ENCODE assay signal across 9 cellular contexts in genomic region chr20:2756056-2756611, GRCh38. TPM values are rescaled to one million over a fixed set of nuclear protein-coding genes. Genes with fewer than 3 reads are reported as not detected.
DNase-seq lines count a peak whose midpoint lies in the region; ATAC-seq, FAIRE-seq and TF ChIP-seq lines count a peak whose summit lies in the region.
"Had no signal": no experiment of that assay in that cellular context is flagged by ENCODE, and none has a peak within 500 bp of the region (broad histone marks: within the 10 kb centered on the region; RNA-seq: fewer than 3 reads in every experiment).

No MANE protein-coding gene starts in this region.

- peaks cover 8% of the 10 kb centered on the region for H3K4me1 Mint-ChIP-seq in Caco-2 (ENCODE audit: low read depth, unreplicated experiment)
- H3K4me1 Mint-ChIP-seq in nephron = peaks cover 26% of the 10 kb centered on the region

- H3K36me3 Mint-ChIP-seq in Caco-2 (ENCODE audit: insufficient read depth, unreplicated experiment) (no peaks in the 10 kb centered on the region), nephron (ENCODE audit: low read depth) (no peaks in the 10 kb centered on the region)
- H3K36me3 Mint-ChIP-seq: activated naive CD8-positive, alpha-beta T cell had no signal

- CTCF ChIA-PET in Caco-2 (lab: Charles Lee) = interaction anchor here (0.6 to 1.3 kb wide), 8 partner anchors 11 to 289 kb away, joined by 3 to 9 read pairs (median 4); no protein-coding TSS in a partner anchor
- CTCF ChIA-PET in mammary epithelial cell (lab: Charles Lee; ENCODE audit: low non-redundant PET) = interaction anchor here (0.6 kb wide), 1 partner anchor 96 kb away, joined by 5 read pairs; no protein-coding TSS in a partner anchor

- H3K79me2 ChIP-seq in mammary epithelial cell (ENCODE audit: insufficient read depth, low read length) = no peaks in the 10 kb centered on the region

- WGBS in mammary epithelial cell (ENCODE audit: low coverage, missing lambda C conversion rate) = 41% methylated on average over 5 of the region's 5 CpGs

- peaks cover 7% of the 10 kb centered on the region for H3K27me3 Mint-ChIP-seq in Caco-2 (ENCODE audit: insufficient read depth, unreplicated experiment)
- H3K27me3 Mint-ChIP-seq in nephron (ENCODE audit: low read depth) = peaks cover 42% of the 10 kb centered on the region

- H3K4me1 ChIP-seq in Caco-2 = peaks cover 13% of the 10 kb centered on the region
- H3K4me1 ChIP-seq in mammary epithelial cell (ENCODE audit: insufficient read depth, low read length) = peaks cover 10% of the 10 kb centered on the region

- H3K4me3 Mint-ChIP-seq in Caco-2 (ENCODE audit: unreplicated experiment) = no peak overlapping the region
- peak overlapping the region in 1 of 3 experiments; percentile 38 for H3K4me3 Mint-ChIP-seq in nephron
- H3K4me3 Mint-ChIP-seq: activated naive CD8-positive, alpha-beta T cell had no signal

- H3K9me3 Mint-ChIP-seq in Caco-2 (ENCODE audit: unreplicated experiment) = no peaks in the 10 kb centered on the region
- H3K9me3 Mint-ChIP-seq in nephron = no peaks in the 10 kb centered on the region

- no peak for ATAC-seq in GM18502 (IDR thresholded peaks at IDR 0.05; ENCODE audit: poor library complexity, unreplicated experiment)

- TF ChIP-seq CTCF in Caco-2 (IDR thresholded peaks at IDR 0.05; ENCODE audit: insufficient read depth in 1 of 2, low read depth in 1 of 2, low read length in 1 of 2, severe bottlenecking in 1 of 2, unreplicated experiment in 1 of 2) (peak; percentile 70 to 79), mammary epithelial cell (conservative IDR thresholded peaks at IDR 0.05 in 1 of 2, IDR thresholded peaks at IDR 0.05 in 1 of 2; ENCODE audit: extremely low read depth in 1 of 2, insufficient read depth in 1 of 2, low read depth in 1 of 2, low read length in 2 of 2) (peak; percentile 42 to 64), nephron (IDR thresholded peaks at IDR 0.05; ENCODE audit: unreplicated experiment in 3 of 3) (peak; percentile 74 to 84 (median 78))

- POLR2A ChIA-PET in Caco-2 (lab: Charles Lee) = interaction anchor here (0.7 kb wide), 1 partner anchor 110 kb away, joined by 5 read pairs; no protein-coding TSS in a partner anchor

- H3K4me2 ChIP-seq in mammary epithelial cell (ENCODE audit: insufficient read depth, low read depth, low read length) = no peak overlapping the region

- peak; percentile 48 to 61 for DNase-seq in Caco-2
- DNase-seq in HTR-8/SVneo (ENCODE audit: insufficient read length, low spot score) = peak; percentile 72
- DNase-seq in mammary epithelial cell = no peak
- no peak for DNase-seq in NCI-H1436 treated with DMSO at 0.1 percent for 48 hours (lab: John Stamatoyannopoulos, UW)
- DNase-seq in superior temporal gyrus (ENCODE audit: extremely low spot score) = no peak
- no peak for DNase-seq in DMS79 treated with DMSO at 0.1 percent for 48 hours (lab: John Stamatoyannopoulos, UW)

- BruUV-seq in Caco-2 (replicated peaks; lab: Mats Ljungman, UMichigan) (no TSS peak), mammary epithelial cell (replicated peaks; lab: Mats Ljungman, UMichigan) (no TSS peak)

- dilution Hi-C loops in mammary epithelial cell (cut with HindIII; ENCODE audit: low sequenced_read_pairs) = no loop called here

- H3K9me3 ChIP-seq in Caco-2 = no peaks in the 10 kb centered on the region
- no peaks in the 10 kb centered on the region for H3K9me3 ChIP-seq in mammary epithelial cell (replicated peaks; ENCODE audit: insufficient read depth, low read length)

- H3K27me3 ChIP-seq in Caco-2 (replicated peaks; ENCODE audit: control insufficient read depth, insufficient read depth, low read length) = no peaks in the 10 kb centered on the region; the same call in 1 of the 2 replicates
- H3K27me3 ChIP-seq in mammary epithelial cell (ENCODE audit: insufficient read depth, low read length) = peaks cover 20% of the 10 kb centered on the region

- no peak overlapping the region for H3K27ac ChIP-seq in mammary epithelial cell (ENCODE audit: insufficient read depth, low read depth, low read length)

- in situ Hi-C loops in mammary epithelial cell (cut with MboI; ENCODE audit: low sequenced_read_pairs in 2 of 2) = no loop called here

- no peak overlapping the region for H3K9ac ChIP-seq in mammary epithelial cell (ENCODE audit: insufficient read depth, low read length)

- peak; percentile 83 for FAIRE-seq in HTR-8/SVneo (lab: Jason Lieb, UNC)

- no peaks in the 10 kb centered on the region for H3K36me3 ChIP-seq in Caco-2 (ENCODE audit: control insufficient read depth, insufficient read depth, low read length)
- no peaks in the 10 kb centered on the region for H3K36me3 ChIP-seq in mammary epithelial cell (ENCODE audit: insufficient read depth, low read length)

- H3K4me3 ChIP-seq in Caco-2 (ENCODE audit: low read depth, low read length) = no peak overlapping the region
- H3K4me3 ChIP-seq in mammary epithelial cell (replicated peaks in 1 of 3; ENCODE audit: insufficient read depth in 1 of 3, low read depth in 2 of 3, low read length in 3 of 3) = no peak overlapping the region

- intact Hi-C loops in Caco-2 (cut with micrococcal nuclease; ENCODE audit: unreplicated experiment) = loop anchor here (1.0 kb wide), 2 partner anchors 96 to 245 kb away; no protein-coding TSS in a partner anchor
- intact Hi-C loops in mammary epithelial cell (cut with micrococcal nuclease) = loop anchor here (1.0 kb wide), 2 partner anchors 96 to 245 kb away; no protein-coding TSS in a partner anchor

- no peak overlapping the region for H3K27ac Mint-ChIP-seq in Caco-2 (ENCODE audit: unreplicated experiment)
- H3K27ac Mint-ChIP-seq in nephron = no peak overlapping the region
- H3K27ac Mint-ChIP-seq: activated naive CD8-positive, alpha-beta T cell had no signal

- H4K20me1 ChIP-seq in mammary epithelial cell (ENCODE audit: insufficient read depth, low read length) = no peaks in the 10 kb centered on the region

- H2AFZ ChIP-seq in mammary epithelial cell (ENCODE audit: low read depth, low read length) = no peak overlapping the region

RNA-seq across cellular contexts. Expression of gene CPXM1, which starts 44.3 kb away (rescaled TPM):
- total RNA-seq in Caco-2 (2022) = not detected in 2 replicates
- total RNA-seq in mammary epithelial cell = under 1 TPM in 1 of 2 donors, not detected in 1; under 0.01 TPM
- polyA plus RNA-seq in mammary epithelial cell = not detected
- not detected for polyA minus RNA-seq in mammary epithelial cell

RNA-seq across cellular contexts. Expression of gene C20orf141, which starts 58.7 kb away (rescaled TPM):
- total RNA-seq in Caco-2 (2022) (not detected in 2 replicates), mammary epithelial cell (not detected)
- polyA plus RNA-seq in mammary epithelial cell = not detected
- polyA minus RNA-seq in mammary epithelial cell = not detected

Comparison
In these comparisons a context has a peak if more than half of its experiments do, and no peak if none do; other contexts are left out.
1. DNase-seq: peak in Caco-2 (2 of 2) and HTR-8/SVneo (single experiment); none in mammary epithelial cell (single experiment), NCI-H1436 treated with DMSO at 0.1 percent for 48 hours (single experiment), superior temporal gyrus (single experiment) and DMS79 treated with DMSO at 0.1 percent for 48 hours (single experiment).
2. Peak in every context shown above with its lines, with median percentiles within 50 percentile points of each other: CTCF ChIP-seq.